14 cellular contexts compared by ENCODE assay signal in genomic region chr6:36657942-36658544, GRCh38. TPM values are rescaled to one million over a fixed set of nuclear protein-coding genes. Genes with fewer than 3 reads are reported as not detected.
A peak's percentile ranks its signal among the peaks of the same experiment; 100 is the strongest.
DNase-seq lines count a peak whose midpoint lies in the region; ATAC-seq, FAIRE-seq and TF ChIP-seq lines count a peak whose summit lies in the region.
"Had no signal": no experiment of that assay in that cellular context is flagged by ENCODE, and none has a peak within 500 bp of the region (broad histone marks: within the 10 kb centered on the region; RNA-seq: fewer than 3 reads in every experiment).

No MANE protein-coding gene starts in this region.

- H4K20me1 ChIP-seq in BLaER1 (no peaks in the 10 kb centered on the region), H1 (replicated peaks in 1 of 2; ENCODE audit: control insufficient read depth in 1 of 2, insufficient read depth in 2 of 2, low read length in 2 of 2) (peaks cover 0 to 2% of the 10 kb centered on the region in 2 experiments), MM.1S (ENCODE audit: insufficient read depth, low read length) (no peaks in the 10 kb centered on the region)

- no peak overlapping the region for H3K4ac ChIP-seq in H1 (replicated peaks; ENCODE audit: insufficient read length, low read depth, low read length)

- H2AK5ac ChIP-seq in H1 (ENCODE audit: low read depth, low read length), result no peak overlapping the region; the same call in 1 of the 2 replicates

- H2BK12ac ChIP-seq in H1 (ENCODE audit: low read depth, low read length), result no peak overlapping the region

- H3K27ac ChIP-seq in BLaER1, result 0 out of 2 replicates have a peak overlapping the region, but pooled peaks have one; percentile 0
- H3K27ac ChIP-seq in H1 (ENCODE audit: low read depth, low read length), result no peak overlapping the region
- H3K27ac ChIP-seq in MM.1S (ENCODE audit: low read length), result no peak overlapping the region
- no peak overlapping the region for H3K27ac ChIP-seq in aorta (ENCODE audit: low read depth in 1 of 2, low read length in 2 of 2)

- ATAC-seq in mucosa of descending colon (peak; percentile 33), GM18861 (IDR thresholded peaks at IDR 0.05; ENCODE audit: unreplicated experiment) (no peak), aorta (ENCODE audit: low FRiP score) (no peak)

- H3K18ac ChIP-seq in H1 (ENCODE audit: extremely low read depth, low read length), result no peak overlapping the region

- CTCF ChIA-PET in H1 (lab: Charles Lee; ENCODE audit: partially characterized antibody), result interaction anchor here (1.3 to 1.8 kb wide), 3 partner anchors 14 to 34 kb away, joined by 4 to 5 read pairs (median 4); partner anchors contain the start of gene CDKN1A

- H3K79me1 ChIP-seq in H1 (ENCODE audit: low read depth, low read length), result no peaks in the 10 kb centered on the region

- peaks cover 90% of the 10 kb centered on the region for H3K4me1 ChIP-seq in BLaER1
- H3K4me1 ChIP-seq in H1 (replicated peaks in 1 of 4; ENCODE audit: control insufficient read depth in 3 of 4, insufficient read depth in 4 of 4, low read length in 3 of 4), result peaks cover 5 to 12% (median 7%) of the 10 kb centered on the region in 4 experiments
- H3K4me1 ChIP-seq in mucosa of descending colon (ENCODE audit: low read depth), result peaks cover 13% of the 10 kb centered on the region
- peaks cover 35% of the 10 kb centered on the region for H3K4me1 ChIP-seq in MM.1S (ENCODE audit: low read length)
- no peaks in the 10 kb centered on the region for H3K4me1 ChIP-seq in aorta (ENCODE audit: control insufficient read depth in 1 of 2, insufficient read depth in 2 of 2, low read length in 2 of 2)

- POLR2A ChIA-PET in H1 (lab: Charles Lee; ENCODE audit: partially characterized antibody), result interaction anchor here (1.2 kb wide), 1 partner anchor 9 kb away, joined by 3 read pairs; no protein-coding TSS in a partner anchor

- WGBS in H1 (ENCODE audit: extremely low coverage in 1 of 2, insufficient coverage in 1 of 2, insufficient read length in 1 of 2, insufficient replicate concordance in 2 of 2, low coverage in 1 of 2, low lambda C conversion rate in 2 of 2, missing lambda C conversion rate in 1 of 2), 2 experiments, result 77% methylated on average over 1 of the region's 1 CpG; no CpG with 5 or more reads in 1 of the 2 experiments
- WGBS in aorta, 2 donors, result 59 to 68% methylated on average over 1 of the region's 1 CpG

- no peak overlapping the region for H4K8ac ChIP-seq in H1 (ENCODE audit: extremely low read depth, insufficient read depth, low read length)

- no peak for TF ChIP-seq EP300 in H1 (IDR thresholded peaks at IDR 0.05; ENCODE audit: borderline replicate concordance in 1 of 2, low read depth in 2 of 2, low read length in 2 of 2)

- no peak overlapping the region for H3K56ac ChIP-seq in H1 (replicated peaks; ENCODE audit: insufficient read length, low read depth, low read length)

- H3K27me3 ChIP-seq in BLaER1, result no peaks in the 10 kb centered on the region
- H3K27me3 ChIP-seq in H1 (replicated peaks in 1 of 4; ENCODE audit: control insufficient read depth in 3 of 4, extremely low read depth in 1 of 4, insufficient read depth in 3 of 4, low read length in 3 of 4), result peaks cover 0 to 4% (median 0%) of the 10 kb centered on the region in 4 experiments; a peak in 2 of 7 replicates
- H3K27me3 ChIP-seq in MM.1S (replicated peaks; ENCODE audit: insufficient read depth, low read length), result no peaks in the 10 kb centered on the region
- H3K27me3 ChIP-seq in aorta (ENCODE audit: control insufficient read depth in 1 of 2, insufficient read depth in 2 of 2, low read length in 1 of 2), result no peaks in the 10 kb centered on the region
- H3K27me3 ChIP-seq: BE2C had no signal

- TF ChIP-seq CTCF in H1 (IDR thresholded peaks at IDR 0.05; ENCODE audit: control extremely low read depth in 1 of 3, insufficient read depth in 1 of 3, low read depth in 1 of 3, low read length in 3 of 3), result no peak
- no peak for TF ChIP-seq CTCF in mucosa of descending colon (IDR thresholded peaks at IDR 0.05)
- no peak for TF ChIP-seq CTCF in MM.1S (IDR thresholded peaks at IDR 0.05; ENCODE audit: low read length)

- TF ChIP-seq RAD21 in H1 (IDR thresholded peaks at IDR 0.05 in 1 of 2, conservative IDR thresholded peaks at IDR 0.05 in 1 of 2; ENCODE audit: low read depth in 2 of 2, low read length in 2 of 2), result no peak

- FAIRE-seq in H1 (lab: Jason Lieb, UNC), result no peak
- FAIRE-seq: colon had no signal

- no peak overlapping the region for H4K5ac ChIP-seq in H1 (ENCODE audit: insufficient read length, low read depth, low read length)

- no peak for TF ChIP-seq POLR2A in H1 (IDR thresholded peaks at IDR 0.05; ENCODE audit: control extremely low read depth in 1 of 2, low read depth in 2 of 2, low read length in 2 of 2)

- 0 out of 2 replicates have a peak overlapping the region, but pooled peaks have one; percentile 2 for H2AFZ ChIP-seq in H1 (ENCODE audit: low read length)
- no peak overlapping the region for H2AFZ ChIP-seq in MM.1S (ENCODE audit: low read length)

- H3K23ac ChIP-seq in H1 (ENCODE audit: insufficient read length), result no peak overlapping the region

- no peak overlapping the region for H2BK5ac ChIP-seq in H1 (ENCODE audit: low read depth, low read length)

- DNase-seq in HT1080 (ENCODE audit: low read depth), result peak; percentile 80
- no peak for DNase-seq in H1 (ENCODE audit: low read depth in 1 of 2, low spot score in 2 of 2)
- no peak for DNase-seq in mucosa of descending colon
- DNase-seq in MM.1S, result no peak
- DNase-seq in MV-4-11 (lab: John Stamatoyannopoulos, UW), result no peak
- DNase-seq in aorta, result no peak
- DNase-seq: activated B cell treated with CpG ODN at 0.5 μM for 24 hours; activated CD8-positive, alpha-beta memory T cell treated with anti-CD3 and anti-CD28 coated beads, Interleukin-2, amount 50 U/mL, for 48 hours; BE2C; H7; stimulated activated CD4-positive, alpha-beta T cell treated with anti-CD3 and anti-CD28 coated beads, Interleukin-2, amount 100 ng/mL, for 24 hours had no signal

- intact Hi-C loops in mucosa of descending colon (cut with DNase I, micrococcal nuclease), result no loop called here
- intact Hi-C loops in aorta (cut with DNase I), result no loop called here

- no peak overlapping the region for H2BK20ac ChIP-seq in H1 (ENCODE audit: low read length)

- H2BK15ac ChIP-seq in H1 (ENCODE audit: low read length), result peak overlapping the region; percentile 46; the same call in 1 of the 2 replicates

- H3K9me3 ChIP-seq in BLaER1 (no peaks in the 10 kb centered on the region), H1 (ENCODE audit: insufficient read depth in 2 of 2, low read depth in 1 of 2, low read length in 1 of 2) (no peaks in the 10 kb centered on the region), mucosa of descending colon (no peaks in the 10 kb centered on the region), MM.1S (replicated peaks; ENCODE audit: insufficient read depth, low read length) (no peaks in the 10 kb centered on the region), aorta (ENCODE audit: control insufficient read depth, low read length) (no peaks in the 10 kb centered on the region)
- H3K9me3 ChIP-seq: BE2C had no signal

- no peak overlapping the region for H2BK120ac ChIP-seq in H1 (replicated peaks; ENCODE audit: low read depth, low read length)

- H3K36me3 ChIP-seq in BLaER1 (no peaks in the 10 kb centered on the region), H1 (ENCODE audit: control insufficient read depth in 2 of 4, insufficient read depth in 4 of 4, low read length in 3 of 4) (no peaks in the 10 kb centered on the region), mucosa of descending colon (ENCODE audit: low read depth) (no peaks in the 10 kb centered on the region), MM.1S (replicated peaks; ENCODE audit: insufficient read depth, low read length) (no peaks in the 10 kb centered on the region), aorta (ENCODE audit: control insufficient read depth in 1 of 2, insufficient read depth in 2 of 2, low read length in 1 of 2) (no peaks in the 10 kb centered on the region)
- H3K36me3 ChIP-seq: BE2C had no signal

- no peaks in the 10 kb centered on the region for H3K9me2 ChIP-seq in MM.1S (replicated peaks; ENCODE audit: insufficient read depth, low read length)

- H3K79me2 ChIP-seq in H1 (ENCODE audit: control insufficient read depth in 1 of 2, insufficient read depth in 2 of 2, low read length in 2 of 2), result no peaks in the 10 kb centered on the region
- no peaks in the 10 kb centered on the region for H3K79me2 ChIP-seq in MM.1S (ENCODE audit: low read length)

- H3F3A ChIP-seq in MM.1S (ENCODE audit: insufficient read depth, low read length), result peaks cover 9% of the 10 kb centered on the region

- H3K4me3 ChIP-seq in BLaER1 (0 out of 2 replicates have a peak overlapping the region, but pooled peaks have one; percentile 12), H1 (ENCODE audit: extremely low read depth in 1 of 4, insufficient read depth in 2 of 4, low read depth in 3 of 4, low read length in 4 of 4) (no peak overlapping the region), mucosa of descending colon (no peak overlapping the region), MM.1S (ENCODE audit: low read length) (no peak overlapping the region), aorta (ENCODE audit: low read length in 2 of 2) (no peak overlapping the region)

- H3K14ac ChIP-seq in H1 (ENCODE audit: insufficient read length), result no peak overlapping the region

- no peak overlapping the region for H3K9ac ChIP-seq in BLaER1
- H3K9ac ChIP-seq in H1 (replicated peaks in 1 of 4; ENCODE audit: extremely low read depth in 1 of 4, low read depth in 3 of 4, low read length in 3 of 4), result no peak overlapping the region
- H3K9ac ChIP-seq in MM.1S (ENCODE audit: low read length), result no peak overlapping the region

- H3K23me2 ChIP-seq in H1 (ENCODE audit: low read depth, low read length), result peaks cover 7% of the 10 kb centered on the region; the same call in 1 of the 2 replicates

- no peak overlapping the region for H4K91ac ChIP-seq in H1 (replicated peaks; ENCODE audit: insufficient read length, low read length)

- H3K4me2 ChIP-seq in BLaER1, result peak overlapping the region; percentile 78
- H3K4me2 ChIP-seq in H1 (ENCODE audit: insufficient read depth in 1 of 2, low read depth in 2 of 2, low read length in 2 of 2), result no peak overlapping the region
- H3K4me2 ChIP-seq in MM.1S (ENCODE audit: low read depth, low read length), result no peak overlapping the region

RNA-seq across cellular contexts. Expression of gene CDKN1A, which starts 20.5 kb away (rescaled TPM):
- total RNA-seq in HT1080 (2014; rRNA removed; shearing (Covaris generic)), result 151 and 200 TPM in 2 replicates
- 375 and 395 TPM in 2 replicates for polyA plus RNA-seq in HT1080 (2015; cell fraction: cytosol; rRNA removed)
- polyA plus RNA-seq in HT1080 (2015; cell fraction: nucleus; rRNA removed), result 241 and 252 TPM in 2 replicates
- total RNA-seq in H1 (2021; fragmentation: NEBNext Ultra II Directional; extraction: Animal tissue kit (Norgen Biotek cat#: 25700)), result 14.5 and 15.2 TPM in 2 replicates
- polyA plus RNA-seq in H1 (2011; rRNA removed) (36.0 and 56.1 TPM in 2 replicates), aorta (100 to 1,000 TPM; 133 to 149 TPM)
- 26.6 TPM for polyA plus RNA-seq in H1 (2011; cell fraction: cytosol; rRNA removed)
- polyA plus RNA-seq in H1 (2011; cell fraction: nucleus; rRNA removed), result 39.2 TPM
- polyA plus RNA-seq in H1 (2012, experiment 1 of 2), result 23.5 to 37.7 TPM (median 28.4 TPM) in 4 replicates
- 42.7 TPM for polyA plus RNA-seq in H1 (2012, experiment 2 of 2)
- polyA plus RNA-seq in H1 (2013, experiment 1 of 2), result 15.1 TPM
- 16.1 TPM for polyA plus RNA-seq in H1 (2013, experiment 2 of 2)
- 15.5 and 20.6 TPM in 2 replicates for polyA minus RNA-seq in H1 (2011; rRNA and poly(A)+ RNA removed)
- 14.0 TPM for polyA minus RNA-seq in H1 (2011; cell fraction: cytosol; rRNA and poly(A)+ RNA removed)
- 33.3 TPM for polyA minus RNA-seq in H1 (2011; cell fraction: nucleus; rRNA and poly(A)+ RNA removed)
- total RNA-seq in mucosa of descending colon (100 to 1,000 TPM; 181 to 381 (median 255) TPM), aorta (100 to 1,000 TPM; 132 to 296 TPM)

RNA-seq across cellular contexts. Expression of gene RAB44, which starts 39.6 kb away (rescaled TPM):
- not detected in 2 replicates for total RNA-seq in HT1080 (2014; rRNA removed; shearing (Covaris generic))
- polyA plus RNA-seq in HT1080 (2015; cell fraction: cytosol; rRNA removed), result not detected in 2 replicates
- polyA plus RNA-seq in HT1080 (2015; cell fraction: nucleus; rRNA removed), result 0.05 TPM in 1 of 2 replicates, not detected in the other
- total RNA-seq in H1 (2021; fragmentation: NEBNext Ultra II Directional; extraction: Animal tissue kit (Norgen Biotek cat#: 25700)), result not detected in 2 replicates
- polyA plus RNA-seq in H1 (2011; rRNA removed) (0.02 and 0.03 TPM in 2 replicates), aorta (not detected)
- 0.06 TPM for polyA plus RNA-seq in H1 (2011; cell fraction: cytosol; rRNA removed)
- polyA plus RNA-seq in H1 (2011; cell fraction: nucleus; rRNA removed), result 0.09 TPM
- polyA plus RNA-seq in H1 (2012, experiment 1 of 2), result 0.11 TPM in 1 of 4 replicates, not detected in the others
- polyA plus RNA-seq in H1 (2012, experiment 2 of 2), result not detected
- polyA plus RNA-seq in H1 (2013, experiment 1 of 2), result 0.02 TPM
- 0.02 TPM for polyA plus RNA-seq in H1 (2013, experiment 2 of 2)
- 0.10 TPM in 1 of 2 replicates, not detected in the other for polyA minus RNA-seq in H1 (2011; rRNA and poly(A)+ RNA removed)
- not detected for polyA minus RNA-seq in H1 (2011; cell fraction: cytosol; rRNA and poly(A)+ RNA removed)
- polyA minus RNA-seq in H1 (2011; cell fraction: nucleus; rRNA and poly(A)+ RNA removed), result not detected
- total RNA-seq in mucosa of descending colon (under 1 TPM; 0.32 to 0.53 (median 0.32) TPM), aorta (under 1 TPM; 0.29 to 0.66 TPM)
- total RNA-seq: H7 had no signal
